ENCODE assay signal across 18 cellular contexts in genomic region chr2:221641181-221641871, GRCh38.
A peak's percentile ranks its signal among the peaks of the same experiment; 100 is the strongest.
DNase-seq lines count a peak whose midpoint lies in the region; ATAC-seq and TF ChIP-seq lines count a peak whose summit lies in the region.
"Had no signal": no experiment of that assay in that cellular context is flagged by ENCODE, and none has a peak within 500 bp of the region (broad histone marks: within the 10 kb centered on the region; RNA-seq: fewer than 3 reads in every experiment).

No MANE protein-coding gene starts in this region.

- no peaks in the 10 kb centered on the region for H3K27me3 ChIP-seq in upper lobe of left lung
- H3K27me3 ChIP-seq: Peyer's patch, right atrium auricular region had no signal

- H3K27me3 Mint-ChIP-seq in activated CD4-positive, alpha-beta T cell treated with anti-CD3 and anti-CD28 coated beads for 36 hours: peaks cover 10% of the 10 kb centered on the region
- H3K27me3 Mint-ChIP-seq in activated CD4-positive, alpha-beta T cell treated with anti-CD3 and anti-CD28 coated beads, Interleukin-2, amount 10 ng/mL, durations not matched to agents 7 days and 5 days: no peaks in the 10 kb centered on the region
- H3K27me3 Mint-ChIP-seq: activated B cell treated with CpG ODN at 0.5 μM for 24 hours; activated naive CD8-positive, alpha-beta T cell treated with anti-CD3 and anti-CD28 coated beads, Interleukin-2, amount 10 ng/mL, durations not matched to agents 7 days and 5 days had no signal

- no peak for DNase-seq in activated CD4-positive, alpha-beta T cell treated with anti-CD3 and anti-CD28 coated beads for 36 hours
- no peak for DNase-seq in activated CD4-positive, alpha-beta T cell treated with anti-CD3 and anti-CD28 coated beads, Interleukin-2, amount 10 ng/mL, durations not matched to agents 7 days and 5 days
- DNase-seq in SKM-1 (lab: John Stamatoyannopoulos, UW; ENCODE audit: unreplicated experiment) (peak; percentile 9), foreskin melanocyte (peak; percentile 96), upper lobe of left lung (peak in 1 of 2 donors; percentile 72), GM10248 (ENCODE audit: extremely low spot score) (no peak), hepatic stellate cell (ENCODE audit: low spot score) (no peak), DMS 273 treated with DMSO at 0.1 percent for 48 hours (lab: John Stamatoyannopoulos, UW) (no peak)
- DNase-seq: activated B cell treated with CpG ODN at 0.5 μM for 24 hours; activated CD8-positive, alpha-beta memory T cell treated with anti-CD3 and anti-CD28 coated beads, Interleukin-2, amount 50 U/mL, for 48 hours; activated naive CD8-positive, alpha-beta T cell treated with anti-CD3 and anti-CD28 coated beads, Interleukin-2, amount 10 ng/mL, durations not matched to agents 7 days and 5 days; CD4-positive, alpha-beta memory T cell; mesendoderm; NCI-H1048; NCI-H82; Peyer's patch; stimulated activated CD4-positive, alpha-beta T cell treated with anti-CD3 and anti-CD28 coated beads, Interleukin-2, amount 100 ng/mL, for 24 hours had no signal

- TF ChIP-seq POLR2A in upper lobe of left lung (IDR thresholded peaks at IDR 0.05): no peak

- no peak overlapping the region for H3K4me3 ChIP-seq in upper lobe of left lung
- H3K4me3 ChIP-seq: Peyer's patch, right atrium auricular region had no signal

- TF ChIP-seq EP300 in upper lobe of left lung (IDR thresholded peaks at IDR 0.05): peak in 1 of 4 donors; percentile 84

- H3K27ac Mint-ChIP-seq in activated CD4-positive, alpha-beta T cell treated with anti-CD3 and anti-CD28 coated beads for 36 hours: peak overlapping the region; percentile 76
- H3K27ac Mint-ChIP-seq in activated CD4-positive, alpha-beta T cell treated with anti-CD3 and anti-CD28 coated beads, Interleukin-2, amount 10 ng/mL, durations not matched to agents 7 days and 5 days: no peak overlapping the region
- H3K27ac Mint-ChIP-seq: activated B cell treated with CpG ODN at 0.5 μM for 24 hours; activated naive CD8-positive, alpha-beta T cell treated with anti-CD3 and anti-CD28 coated beads, Interleukin-2, amount 10 ng/mL, durations not matched to agents 7 days and 5 days; CD4-positive, alpha-beta memory T cell had no signal

- POLR2A ChIA-PET in activated CD4-positive, alpha-beta T cell treated with anti-CD3 and anti-CD28 coated beads for 36 hours (lab: Charles Lee): no interaction called here
- POLR2A ChIA-PET in activated CD4-positive, alpha-beta T cell treated with anti-CD3 and anti-CD28 coated beads, Interleukin-2, amount 10 ng/mL, durations not matched to agents 7 days and 5 days (lab: Charles Lee): no interaction called here
- POLR2A ChIA-PET in GM10248 (lab: Yijun Ruan, JAX): no interaction called here

- H3K4me1 Mint-ChIP-seq in activated CD4-positive, alpha-beta T cell treated with anti-CD3 and anti-CD28 coated beads for 36 hours: peaks cover 7% of the 10 kb centered on the region
- peaks cover 3% of the 10 kb centered on the region for H3K4me1 Mint-ChIP-seq in activated CD4-positive, alpha-beta T cell treated with anti-CD3 and anti-CD28 coated beads, Interleukin-2, amount 10 ng/mL, durations not matched to agents 7 days and 5 days
- H3K4me1 Mint-ChIP-seq: activated B cell treated with CpG ODN at 0.5 μM for 24 hours; activated naive CD8-positive, alpha-beta T cell treated with anti-CD3 and anti-CD28 coated beads, Interleukin-2, amount 10 ng/mL, durations not matched to agents 7 days and 5 days had no signal

- TF ChIP-seq CTCF in upper lobe of left lung (IDR thresholded peaks at IDR 0.05): no peak
- TF ChIP-seq CTCF in GM10248 (IDR thresholded peaks at IDR 0.05; ENCODE audit: control extremely low read depth, extremely low read depth, low read depth, missing control alignments): no peak

- CTCF ChIA-PET in activated CD4-positive, alpha-beta T cell treated with anti-CD3 and anti-CD28 coated beads for 36 hours (lab: Charles Lee): no interaction called here
- CTCF ChIA-PET in activated CD4-positive, alpha-beta T cell treated with anti-CD3 and anti-CD28 coated beads, Interleukin-2, amount 10 ng/mL, durations not matched to agents 7 days and 5 days (lab: Charles Lee): no interaction called here
- CTCF ChIA-PET in GM10248 (lab: Yijun Ruan, JAX): no interaction called here

- no peaks in the 10 kb centered on the region for H3K4me1 ChIP-seq in upper lobe of left lung
- H3K4me1 ChIP-seq: Peyer's patch, right atrium auricular region had no signal

- H3K27ac ChIP-seq in upper lobe of left lung: peak overlapping the region in 2 of 4 donors; percentile 35 to 57
- H3K27ac ChIP-seq: Peyer's patch, right atrium auricular region had no signal

- ATAC-seq in activated CD4-positive, alpha-beta T cell treated with anti-CD3 and anti-CD28 coated beads for 36 hours: peak; percentile 87
- ATAC-seq in upper lobe of left lung (ENCODE audit: low FRiP score in 2 of 2): peak; percentile 49 to 88

- no peaks in the 10 kb centered on the region for H3K36me3 ChIP-seq in upper lobe of left lung
- H3K36me3 ChIP-seq: Peyer's patch, right atrium auricular region had no signal

- no peak overlapping the region for H3K4me3 Mint-ChIP-seq in activated CD4-positive, alpha-beta T cell treated with anti-CD3 and anti-CD28 coated beads for 36 hours
- no peak overlapping the region for H3K4me3 Mint-ChIP-seq in activated CD4-positive, alpha-beta T cell treated with anti-CD3 and anti-CD28 coated beads, Interleukin-2, amount 10 ng/mL, durations not matched to agents 7 days and 5 days
- H3K4me3 Mint-ChIP-seq: activated B cell treated with CpG ODN at 0.5 μM for 24 hours; activated naive CD8-positive, alpha-beta T cell treated with anti-CD3 and anti-CD28 coated beads, Interleukin-2, amount 10 ng/mL, durations not matched to agents 7 days and 5 days; CD4-positive, alpha-beta memory T cell had no signal

- intact Hi-C loops in activated CD4-positive, alpha-beta T cell treated with anti-CD3 and anti-CD28 coated beads for 36 hours (cut with DNase I, micrococcal nuclease): no loop called here

- H3K36me3 Mint-ChIP-seq in activated CD4-positive, alpha-beta T cell treated with anti-CD3 and anti-CD28 coated beads for 36 hours (ENCODE audit: low read depth): no peaks in the 10 kb centered on the region
- H3K36me3 Mint-ChIP-seq in activated CD4-positive, alpha-beta T cell treated with anti-CD3 and anti-CD28 coated beads, Interleukin-2, amount 10 ng/mL, durations not matched to agents 7 days and 5 days (ENCODE audit: low read depth): no peaks in the 10 kb centered on the region
- H3K36me3 Mint-ChIP-seq: activated naive CD8-positive, alpha-beta T cell treated with anti-CD3 and anti-CD28 coated beads, Interleukin-2, amount 10 ng/mL, durations not matched to agents 7 days and 5 days; CD4-positive, alpha-beta memory T cell had no signal

- H3K9me3 ChIP-seq in upper lobe of left lung: no peaks in the 10 kb centered on the region
- H3K9me3 ChIP-seq: Peyer's patch, right atrium auricular region had no signal

- WGBS in upper lobe of left lung, 2 donors: 50 to 65% methylated on average over 13 of the region's 13 CpGs

- peaks cover 5% of the 10 kb centered on the region for H3K9me3 Mint-ChIP-seq in activated CD4-positive, alpha-beta T cell treated with anti-CD3 and anti-CD28 coated beads for 36 hours (ENCODE audit: low read depth)
- no peaks in the 10 kb centered on the region for H3K9me3 Mint-ChIP-seq in activated CD4-positive, alpha-beta T cell treated with anti-CD3 and anti-CD28 coated beads, Interleukin-2, amount 10 ng/mL, durations not matched to agents 7 days and 5 days

Comparison
In these comparisons a context has a peak if more than half of its experiments do, and no peak if none do; other contexts are left out.
1. DNase-seq: peak in SKM-1 (single experiment) and foreskin melanocyte (single experiment); none in activated CD4-positive, alpha-beta T cell treated with anti-CD3 and anti-CD28 coated beads for 36 hours (single experiment), activated CD4-positive, alpha-beta T cell treated with anti-CD3 and anti-CD28 coated beads, Interleukin-2, amount 10 ng/mL, durations not matched to agents 7 days and 5 days (single experiment), GM10248 (single experiment), hepatic stellate cell (single experiment) and DMS 273 treated with DMSO at 0.1 percent for 48 hours (single experiment).